8 cellular contexts compared by ENCODE assay signal in genomic region chr2:164913640-164914346, GRCh38. TPM values are rescaled to one million over a fixed set of nuclear protein-coding genes. Genes with fewer than 3 reads are reported as not detected.
DNase-seq lines count a peak whose midpoint lies in the region; ATAC-seq, FAIRE-seq and TF ChIP-seq lines count a peak whose summit lies in the region.

No MANE protein-coding gene starts in this region.

- H3K36me3 ChIP-seq in pancreas, result no peaks in the 10 kb centered on the region

- peaks cover 49 to 62% (median 54%) of the 10 kb centered on the region in 3 donors for H3K4me1 ChIP-seq in pancreas

- peaks cover 0 to 4% (median 0%) of the 10 kb centered on the region in 3 donors for H3K27me3 Mint-ChIP-seq in immature natural killer cell (ENCODE audit: low read depth in 3 of 3)

- H3K4me3 ChIP-seq in pancreas, result no peak overlapping the region

- DNase-seq in ELF-1 (ENCODE audit: low read depth, low spot score), result peak; percentile 19
- DNase-seq in NCI-H774 (lab: John Stamatoyannopoulos, UW), result peak; percentile 49
- peak; percentile 32 for DNase-seq in fibroblast of gingiva (ENCODE audit: low read depth)
- DNase-seq in pancreas, result peak in 3 of 6 donors; percentile 20 to 34 (median 25)
- DNase-seq in immature natural killer cell, result no peak

- no peaks in the 10 kb centered on the region for H3K9me3 ChIP-seq in pancreas

- no peaks in the 10 kb centered on the region for H3K9me3 Mint-ChIP-seq in immature natural killer cell

- no peak overlapping the region for H3K4me3 Mint-ChIP-seq in immature natural killer cell

- peak in 3 of 4 donors; percentile 12 to 28 (median 19) for TF ChIP-seq CTCF in pancreas (IDR thresholded peaks at IDR 0.05)

- peak; percentile 68 to 79 (median 78) for ATAC-seq in pancreas
- no peak for ATAC-seq in HG03196 (IDR thresholded peaks at IDR 0.05; ENCODE audit: unreplicated experiment)
- ATAC-seq in GM21529 (IDR thresholded peaks at IDR 0.05; ENCODE audit: unreplicated experiment), result no peak
- ATAC-seq in HG03520 (IDR thresholded peaks at IDR 0.05; ENCODE audit: unreplicated experiment), result no peak

- no peaks in the 10 kb centered on the region for H3K27me3 ChIP-seq in pancreas

- peaks cover 3 to 14% of the 10 kb centered on the region in 2 donors for H3K4me1 Mint-ChIP-seq in immature natural killer cell

- H3K27ac Mint-ChIP-seq in immature natural killer cell, result no peak overlapping the region

- H3K36me3 Mint-ChIP-seq in immature natural killer cell, result no peaks in the 10 kb centered on the region

- intact Hi-C loops in pancreas (cut with DNase I), result loop anchor here in 2 of 3 donors (5.0 to 10.0 kb wide), 2 partner anchors 71 to 169 kb away; partner anchors contain the start of gene COBLL1 (in 1 of the 2)

- peak overlapping the region; percentile 59 to 91 (median 70) for H3K27ac ChIP-seq in pancreas

- no peak for FAIRE-seq in pancreas (lab: Jason Lieb, UNC)

RNA-seq across cellular contexts. Expression of gene SLC38A11, which starts 41.5 kb away (rescaled TPM):
- 1 to 10 TPM in 4 of 6 donors, under 1 TPM in 2; 0.55 to 5.7 (median 2.0) TPM for total RNA-seq in pancreas
- polyA plus RNA-seq in pancreas (1 to 10 TPM; 2.5 to 3.9 TPM), immature natural killer cell (not detected)

Comparison
In these comparisons a context has a peak if more than half of its experiments do, and no peak if none do; other contexts are left out.
1. DNase-seq: peak in ELF-1 (single experiment), NCI-H774 (single experiment) and fibroblast of gingiva (single experiment); none in immature natural killer cell (0 of 3).
2. ATAC-seq: peak in pancreas (4 of 4); none in HG03196 (single experiment), GM21529 (single experiment) and HG03520 (single experiment).